ENCODE assay signal across 9 cellular contexts in the genomic region with DNA sequence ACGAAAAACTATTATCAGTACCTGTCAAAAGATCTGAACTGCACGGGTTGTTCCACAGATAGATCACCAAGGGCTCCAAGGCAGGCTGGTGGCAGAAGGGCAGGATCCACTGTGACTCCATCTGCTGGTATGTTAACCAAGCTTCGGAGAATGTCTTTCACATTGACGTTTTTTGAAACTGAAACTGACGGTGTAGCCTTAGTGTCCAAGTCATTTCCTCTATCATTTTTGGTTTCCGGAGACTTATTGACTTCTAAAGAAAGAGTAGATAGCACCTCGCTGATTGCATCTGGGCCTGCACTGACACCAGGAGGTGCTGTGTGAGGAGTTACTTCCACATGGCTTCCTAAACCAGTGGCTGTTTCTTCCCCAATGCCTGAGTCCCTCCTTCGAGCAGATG.
DNase-seq lines count a peak whose midpoint lies in the region; ATAC-seq and TF ChIP-seq lines count a peak whose summit lies in the region.
"Had no signal": no experiment of that assay in that cellular context is flagged by ENCODE, and none has a peak within 500 bp of the region (broad histone marks: within the 10 kb centered on the region; RNA-seq: fewer than 3 reads in every experiment).

No MANE protein-coding gene starts in this region.

- no peaks in the 10 kb centered on the region for H3K27me3 Mint-ChIP-seq in T-helper 2 cell treated with Interferon-gamma antibody and Interleukin-4, amounts not matched to agents 5 μg/mL and 100 μg/mL, for 36 hours (ENCODE audit: low read depth)
- H3K27me3 Mint-ChIP-seq in MCF 10A (ENCODE audit: insufficient read depth, unreplicated experiment), result no peaks in the 10 kb centered on the region

- H3K27ac Mint-ChIP-seq in T-helper 2 cell treated with Interferon-gamma antibody and Interleukin-4, amounts not matched to agents 5 μg/mL and 100 μg/mL, for 36 hours, result peak overlapping the region; percentile 81
- H3K27ac Mint-ChIP-seq in MCF 10A (ENCODE audit: low read depth, unreplicated experiment), result no peak overlapping the region

- peaks cover 0 to 53% (median 30%) of the 10 kb centered on the region in 4 donors for H3K36me3 ChIP-seq in stomach

- peak; percentile 54 for DNase-seq in T-helper 2 cell treated with Interferon-gamma antibody and Interleukin-4, amounts not matched to agents 5 μg/mL and 100 μg/mL, for 36 hours (ENCODE audit: low spot score)
- DNase-seq in germinal center (ENCODE audit: low spot score), result peak; percentile 53
- no peak for DNase-seq in stomach
- DNase-seq in AG08396 (ENCODE audit: low spot score), result no peak
- DNase-seq in cerebellum (ENCODE audit: low spot score), result no peak
- no peak for DNase-seq in MCF 10A (ENCODE audit: unreplicated experiment)

- CTCF ChIA-PET in MCF 10A (lab: Yijun Ruan, JAX), result interaction anchor here (0.6 to 0.8 kb wide), 4 partner anchors 35 to 355 kb away, joined by 3 read pairs; no protein-coding TSS in a partner anchor

- peak; percentile 85 for ATAC-seq in GM18505 (IDR thresholded peaks at IDR 0.05; ENCODE audit: unreplicated experiment)
- peak; percentile 96 for ATAC-seq in HG02759 (IDR thresholded peaks at IDR 0.05; ENCODE audit: unreplicated experiment)

- no peak for TF ChIP-seq POLR2A in GM18505 (IDR thresholded peaks at IDR 0.05; ENCODE audit: borderline replicate concordance, extremely low read depth, insufficient read depth, insufficient read length)
- TF ChIP-seq POLR2A in stomach (IDR thresholded peaks at IDR 0.05), result no peak

- no peaks in the 10 kb centered on the region for H3K4me1 ChIP-seq in stomach

- H3K4me1 Mint-ChIP-seq in T-helper 2 cell treated with Interferon-gamma antibody and Interleukin-4, amounts not matched to agents 5 μg/mL and 100 μg/mL, for 36 hours (ENCODE audit: low read depth), result peaks cover 32% of the 10 kb centered on the region
- peaks cover 9% of the 10 kb centered on the region for H3K4me1 Mint-ChIP-seq in MCF 10A (ENCODE audit: insufficient read depth, unreplicated experiment)

- no peaks in the 10 kb centered on the region for H3K9me3 Mint-ChIP-seq in T-helper 2 cell treated with Interferon-gamma antibody and Interleukin-4, amounts not matched to agents 5 μg/mL and 100 μg/mL, for 36 hours
- no peaks in the 10 kb centered on the region for H3K9me3 Mint-ChIP-seq in MCF 10A (ENCODE audit: unreplicated experiment)

- H3K27ac ChIP-seq in stomach, result peak overlapping the region in 1 of 5 donors; percentile 7
- H3K27ac ChIP-seq: cardiac muscle cell had no signal

- POLR2A ChIA-PET in MCF 10A (lab: Yijun Ruan, JAX), result interaction anchor here (0.6 kb wide), 1 partner anchor 12 kb away, joined by 3 read pairs; no protein-coding TSS in a partner anchor

- no peak for TF ChIP-seq EP300 in stomach (IDR thresholded peaks at IDR 0.05)

- H3K27me3 ChIP-seq in stomach, result no peaks in the 10 kb centered on the region
- H3K27me3 ChIP-seq: cardiac muscle cell had no signal

- WGBS in stomach, 5 donors, result 75 to 81% (median 79%) methylated on average over 8 of the region's 8 CpGs

- peaks cover 49% of the 10 kb centered on the region for H3K36me3 Mint-ChIP-seq in T-helper 2 cell treated with Interferon-gamma antibody and Interleukin-4, amounts not matched to agents 5 μg/mL and 100 μg/mL, for 36 hours (ENCODE audit: low read depth)
- peaks cover 31% of the 10 kb centered on the region for H3K36me3 Mint-ChIP-seq in MCF 10A (ENCODE audit: insufficient read depth, unreplicated experiment)

- BruUV-seq in MCF 10A (replicated peaks; lab: Mats Ljungman, UMichigan), result no TSS peak

- H3K4me3 Mint-ChIP-seq in T-helper 2 cell treated with Interferon-gamma antibody and Interleukin-4, amounts not matched to agents 5 μg/mL and 100 μg/mL, for 36 hours, result peak overlapping the region; percentile 44
- H3K4me3 Mint-ChIP-seq in MCF 10A (ENCODE audit: unreplicated experiment), result no peak overlapping the region

- no peaks in the 10 kb centered on the region for H3K9me3 ChIP-seq in stomach

- H3K4me3 ChIP-seq in stomach, result no peak overlapping the region
- H3K4me3 ChIP-seq: cardiac muscle cell had no signal

- intact Hi-C loops in stomach (cut with DNase I; ENCODE audit: low total_unique reads), result no loop called here
- intact Hi-C loops in MCF 10A (cut with micrococcal nuclease), result no loop called here

- no peak for TF ChIP-seq CTCF in stomach (IDR thresholded peaks at IDR 0.05)
- TF ChIP-seq CTCF in MCF 10A (IDR thresholded peaks at IDR 0.05; ENCODE audit: unreplicated experiment), result no peak

Comparison
In these comparisons a context has a peak if more than half of its experiments do, and no peak if none do; other contexts are left out.
1. DNase-seq: peak in T-helper 2 cell treated with Interferon-gamma antibody and Interleukin-4, amounts not matched to agents 5 μg/mL and 100 μg/mL, for 36 hours (single experiment) and germinal center (single experiment); none in stomach (single experiment), AG08396 (single experiment), cerebellum (single experiment) and MCF 10A (single experiment).